In genomic region chr11:28835790-28836189, GRCh38 we compare ENCODE assay signal across 16 cellular contexts.
DNase-seq lines count a peak whose midpoint lies in the region; ATAC-seq and TF ChIP-seq lines count a peak whose summit lies in the region.
"Had no signal": no experiment of that assay in that cellular context is flagged by ENCODE, and none has a peak within 500 bp of the region (broad histone marks: within the 10 kb centered on the region; RNA-seq: fewer than 3 reads in every experiment).

No MANE protein-coding gene starts in this region.

- H3K27me3 ChIP-seq in adipocyte (replicated peaks; ENCODE audit: control insufficient read depth, insufficient read depth, low read length): no peaks in the 10 kb centered on the region
- H3K27me3 ChIP-seq: neutrophil had no signal

- DNase-seq in A172 (ENCODE audit: low spot score) (peak; percentile 91), HFFc6 (peak; percentile 30), adipocyte (ENCODE audit: low read depth) (peak; percentile 45), fibroblast of villous mesenchyme (ENCODE audit: low read depth) (peak; percentile 59), ecto neural progenitor cell (ENCODE audit: low spot score) (no peak), putamen (ENCODE audit: low spot score) (no peak)
- no peak for DNase-seq in stimulated activated CD4-positive, alpha-beta T cell treated with anti-CD3 and anti-CD28 coated beads, Interleukin-2, amount 100 ng/mL, for 48 hours
- DNase-seq: activated CD4-positive, alpha-beta T cell treated with anti-CD3 and anti-CD28 coated beads for 1 hour; DMS79 treated with DMSO at 0.1 percent for 48 hours; effector memory CD4-positive, alpha-beta T cell; hypothalamus; stimulated activated CD8-positive, alpha-beta memory T cell treated with anti-CD3 and anti-CD28 coated beads, Interleukin-4, amount 100 ng/mL, for 48 hours; T-helper 1 cell; trophoblast cell had no signal

- H3K4me1 ChIP-seq in adipocyte (ENCODE audit: control insufficient read depth, insufficient read depth, low read length): peaks cover 29% of the 10 kb centered on the region

- peak overlapping the region; percentile 95 for H3K27ac Mint-ChIP-seq in HFFc6

- H3K9me3 ChIP-seq in adipocyte (ENCODE audit: control insufficient read depth, low read length): no peaks in the 10 kb centered on the region
- H3K9me3 ChIP-seq: neutrophil had no signal

- TF ChIP-seq CTCF in HFFc6 (IDR thresholded peaks at IDR 0.05): no peak
- no peak for TF ChIP-seq CTCF in fibroblast of villous mesenchyme (IDR thresholded peaks at IDR 0.05; ENCODE audit: insufficient read depth, low read depth, low read length)

- no peaks in the 10 kb centered on the region for H3K27me3 Mint-ChIP-seq in HFFc6 (ENCODE audit: insufficient read depth)

- ATAC-seq in HG03025 (IDR thresholded peaks at IDR 0.05; ENCODE audit: low FRiP score, unreplicated experiment): no peak

- H3K9me3 Mint-ChIP-seq in HFFc6: no peaks in the 10 kb centered on the region

- no peak overlapping the region for H3K4me3 ChIP-seq in adipocyte (ENCODE audit: low read length)
- H3K4me3 ChIP-seq in fibroblast of villous mesenchyme (ENCODE audit: low read depth, low read length): no peak overlapping the region

- peaks cover 4% of the 10 kb centered on the region; the same call in 1 of the 2 replicates for H3K36me3 Mint-ChIP-seq in HFFc6 (ENCODE audit: low read depth)

- H3K36me3 ChIP-seq in adipocyte (ENCODE audit: control insufficient read depth, insufficient read depth, low read length, severe bottlenecking): no peaks in the 10 kb centered on the region
- H3K36me3 ChIP-seq: neutrophil had no signal

- H3K4me3 Mint-ChIP-seq in HFFc6: peak overlapping the region; percentile 31

- H3K9ac ChIP-seq in adipocyte (ENCODE audit: low read length): no peak overlapping the region

- peaks cover 65% of the 10 kb centered on the region for H3K4me1 Mint-ChIP-seq in HFFc6 (ENCODE audit: low read depth)

Comparison
In these comparisons a context has a peak if more than half of its experiments do, and no peak if none do; other contexts are left out.
1. DNase-seq: peak in A172 (single experiment), HFFc6 (single experiment), adipocyte (single experiment) and fibroblast of villous mesenchyme (single experiment); none in stimulated activated CD4-positive, alpha-beta T cell treated with anti-CD3 and anti-CD28 coated beads, Interleukin-2, amount 100 ng/mL, for 48 hours (0 of 2), ecto neural progenitor cell (single experiment) and putamen (single experiment).